In genomic region chr4:118281611-118282442, GRCh38 we compare ENCODE assay signal across 8 cellular contexts.
DNase-seq lines count a peak whose midpoint lies in the region; ATAC-seq and TF ChIP-seq lines count a peak whose summit lies in the region.

No MANE protein-coding gene starts in this region.

- H3K27ac Mint-ChIP-seq in activated CD4-positive, alpha-beta memory T cell treated with anti-CD3 and anti-CD28 coated beads for 36 hours, result peak overlapping the region; percentile 84
- H3K27ac Mint-ChIP-seq in activated CD4-positive, alpha-beta memory T cell treated with anti-CD3 and anti-CD28 coated beads, Interleukin-2, amount 10 ng/mL, durations not matched to agents 7 days and 5 days, result no peak overlapping the region

- H3K4me1 Mint-ChIP-seq in activated CD4-positive, alpha-beta memory T cell treated with anti-CD3 and anti-CD28 coated beads for 36 hours (ENCODE audit: low read depth), result peaks cover 46% of the 10 kb centered on the region
- peaks cover 41% of the 10 kb centered on the region for H3K4me1 Mint-ChIP-seq in activated CD4-positive, alpha-beta memory T cell treated with anti-CD3 and anti-CD28 coated beads, Interleukin-2, amount 10 ng/mL, durations not matched to agents 7 days and 5 days

- H3K4me1 ChIP-seq in endocrine pancreas (ENCODE audit: control insufficient read depth, insufficient read depth, low read length) (peaks cover 25% of the 10 kb centered on the region), spleen (peaks cover 19 to 51% (median 41%) of the 10 kb centered on the region in 6 donors)

- peak overlapping the region; percentile 98 for H3K4me3 ChIP-seq in endocrine pancreas (ENCODE audit: control insufficient read depth, insufficient read depth, low read length)
- no peak overlapping the region for H3K4me3 ChIP-seq in spleen

- H3K4me3 Mint-ChIP-seq in activated CD4-positive, alpha-beta memory T cell treated with anti-CD3 and anti-CD28 coated beads for 36 hours, result peak overlapping the region; percentile 87
- H3K4me3 Mint-ChIP-seq in activated CD4-positive, alpha-beta memory T cell treated with anti-CD3 and anti-CD28 coated beads, Interleukin-2, amount 10 ng/mL, durations not matched to agents 7 days and 5 days, result no peak overlapping the region

- DNase-seq in activated CD4-positive, alpha-beta memory T cell treated with anti-CD3 and anti-CD28 coated beads for 36 hours, result no peak
- DNase-seq in activated CD4-positive, alpha-beta memory T cell treated with anti-CD3 and anti-CD28 coated beads, Interleukin-2, amount 10 ng/mL, durations not matched to agents 7 days and 5 days, result no peak
- DNase-seq in NCI-H69 (lab: John Stamatoyannopoulos, UW), result peak; percentile 36
- DNase-seq in spleen, result peak; percentile 72
- DNase-seq in SW 1271 (lab: John Stamatoyannopoulos, UW), result no peak

- H3K27me3 Mint-ChIP-seq in activated CD4-positive, alpha-beta memory T cell treated with anti-CD3 and anti-CD28 coated beads for 36 hours, result no peaks in the 10 kb centered on the region
- H3K27me3 Mint-ChIP-seq in activated CD4-positive, alpha-beta memory T cell treated with anti-CD3 and anti-CD28 coated beads, Interleukin-2, amount 10 ng/mL, durations not matched to agents 7 days and 5 days, result no peaks in the 10 kb centered on the region

- CTCF ChIA-PET in activated CD4-positive, alpha-beta memory T cell treated with anti-CD3 and anti-CD28 coated beads for 36 hours (lab: Charles Lee), result no interaction called here
- CTCF ChIA-PET in activated CD4-positive, alpha-beta memory T cell treated with anti-CD3 and anti-CD28 coated beads, Interleukin-2, amount 10 ng/mL, durations not matched to agents 7 days and 5 days (lab: Charles Lee), result interaction anchor here (1.5 kb wide), 1 partner anchor 71 kb away, joined by 6 read pairs; the partner anchor contains the start of gene PRSS12

- H3K36me3 ChIP-seq in endocrine pancreas (ENCODE audit: control insufficient read depth, insufficient read depth, low read length) (no peaks in the 10 kb centered on the region), spleen (peaks cover 0 to 23% (median 3%) of the 10 kb centered on the region in 6 donors)

- TF ChIP-seq POLR2A in spleen (IDR thresholded peaks at IDR 0.05), result no peak

- intact Hi-C loops in activated CD4-positive, alpha-beta memory T cell treated with anti-CD3 and anti-CD28 coated beads for 36 hours (cut with micrococcal nuclease), result loop anchor here (1.0 kb wide), 2 partner anchors 71 to 308 kb away; partner anchors contain the start of gene PRSS12
- intact Hi-C loops in spleen (cut with DNase I; ENCODE audit: low total_unique reads), result no loop called here

- H3K9me3 ChIP-seq in endocrine pancreas (ENCODE audit: control insufficient read depth, low read length), result no peaks in the 10 kb centered on the region
- H3K9me3 ChIP-seq in spleen, result no peaks in the 10 kb centered on the region

- peaks cover 45% of the 10 kb centered on the region for H3K36me3 Mint-ChIP-seq in activated CD4-positive, alpha-beta memory T cell treated with anti-CD3 and anti-CD28 coated beads for 36 hours
- H3K36me3 Mint-ChIP-seq in activated CD4-positive, alpha-beta memory T cell treated with anti-CD3 and anti-CD28 coated beads, Interleukin-2, amount 10 ng/mL, durations not matched to agents 7 days and 5 days (ENCODE audit: low read depth), result peaks cover 32% of the 10 kb centered on the region

- no peaks in the 10 kb centered on the region for H3K9me3 Mint-ChIP-seq in activated CD4-positive, alpha-beta memory T cell treated with anti-CD3 and anti-CD28 coated beads for 36 hours
- H3K9me3 Mint-ChIP-seq in activated CD4-positive, alpha-beta memory T cell treated with anti-CD3 and anti-CD28 coated beads, Interleukin-2, amount 10 ng/mL, durations not matched to agents 7 days and 5 days, result no peaks in the 10 kb centered on the region

- 59 to 74% (median 66%) methylated on average over 9 of the region's 9 CpGs for WGBS in spleen, 5 donors

- TF ChIP-seq CTCF in spleen (IDR thresholded peaks at IDR 0.05 in 8 of 11, conservative IDR thresholded peaks at IDR 0.05 in 3 of 11), result no peak

- H3K9ac ChIP-seq in endocrine pancreas (ENCODE audit: control insufficient read depth, insufficient read depth, low read length), result no peak overlapping the region

- POLR2A ChIA-PET in activated CD4-positive, alpha-beta memory T cell treated with anti-CD3 and anti-CD28 coated beads for 36 hours (lab: Charles Lee), result no interaction called here
- POLR2A ChIA-PET in activated CD4-positive, alpha-beta memory T cell treated with anti-CD3 and anti-CD28 coated beads, Interleukin-2, amount 10 ng/mL, durations not matched to agents 7 days and 5 days (lab: Charles Lee), result no interaction called here

- peak overlapping the region in 1 of 8 donors; percentile 16 for H3K27ac ChIP-seq in spleen

- ATAC-seq in GM18907 (IDR thresholded peaks at IDR 0.05; ENCODE audit: unreplicated experiment) (no peak), GM19324 (IDR thresholded peaks at IDR 0.05; ENCODE audit: low FRiP score, unreplicated experiment) (no peak)

- H3K27me3 ChIP-seq in endocrine pancreas (ENCODE audit: control insufficient read depth, insufficient read depth, low read length) (no peaks in the 10 kb centered on the region), spleen (replicated peaks in 1 of 7) (no peaks in the 10 kb centered on the region)

Comparison
In these comparisons a context has a peak if more than half of its experiments do, and no peak if none do; other contexts are left out.
1. DNase-seq: peak in NCI-H69 (single experiment) and spleen (single experiment); none in activated CD4-positive, alpha-beta memory T cell treated with anti-CD3 and anti-CD28 coated beads for 36 hours (single experiment), activated CD4-positive, alpha-beta memory T cell treated with anti-CD3 and anti-CD28 coated beads, Interleukin-2, amount 10 ng/mL, durations not matched to agents 7 days and 5 days (single experiment) and SW 1271 (0 of 2).